8 cellular contexts compared by ENCODE assay signal in the genomic region with DNA sequence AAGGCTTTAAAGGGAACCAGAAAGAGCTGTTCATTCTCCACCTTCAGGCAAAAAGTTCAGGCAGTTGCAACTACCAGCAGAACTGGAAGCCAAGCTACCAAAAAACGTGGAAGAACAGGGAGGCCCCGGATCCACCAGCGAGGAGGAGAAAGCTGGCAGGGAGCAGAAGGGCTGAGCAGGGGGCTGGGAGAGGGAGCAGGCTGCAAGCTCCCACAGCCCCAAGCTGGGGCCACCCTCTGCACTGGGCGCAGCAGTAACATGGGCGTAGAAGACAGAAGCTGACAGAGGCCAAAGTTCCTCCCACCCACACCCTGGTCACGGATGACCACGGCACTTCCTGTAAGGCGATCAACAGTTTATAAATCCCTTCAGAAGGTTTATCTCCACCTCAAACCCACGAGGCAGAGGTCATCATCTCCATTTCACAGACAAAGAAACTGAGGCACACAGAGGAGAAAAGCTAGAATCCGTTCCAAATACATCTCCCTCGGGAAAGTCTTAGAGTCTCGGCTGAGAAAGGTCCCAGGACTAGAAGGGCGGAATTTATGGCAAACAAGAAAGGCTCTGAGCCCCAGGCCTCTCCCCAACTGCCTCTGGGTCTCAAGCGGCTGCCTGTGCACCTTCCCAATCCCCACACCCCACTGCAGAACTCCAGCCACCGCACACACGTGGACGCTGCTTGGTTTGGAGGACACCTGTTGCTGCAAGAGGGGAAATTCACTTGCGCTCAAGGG. TPM values are rescaled to one million over a fixed set of nuclear protein-coding genes. Genes with fewer than 3 reads are reported as not detected.
A peak's percentile ranks its signal among the peaks of the same experiment; 100 is the strongest.
DNase-seq lines count a peak whose midpoint lies in the region; ATAC-seq and TF ChIP-seq lines count a peak whose summit lies in the region.

No MANE protein-coding gene starts in this region.

- H3K36me3 ChIP-seq in BJ (ENCODE audit: control insufficient read depth, insufficient read depth, low read length): no peaks in the 10 kb centered on the region

- H3K4me3 Mint-ChIP-seq in brain (peak overlapping the region; percentile 85 to 98 (median 88)), mesothelial cell of epicardium (peak overlapping the region; percentile 86)

- peak overlapping the region; percentile 62 to 97 (median 83) for H3K27ac Mint-ChIP-seq in brain
- peak overlapping the region; percentile 85 for H3K27ac Mint-ChIP-seq in mesothelial cell of epicardium

- no peak for ATAC-seq in GM21529 (IDR thresholded peaks at IDR 0.05; ENCODE audit: unreplicated experiment)

- TF ChIP-seq CTCF in BJ (IDR thresholded peaks at IDR 0.05; ENCODE audit: insufficient read depth, low read depth, low read length): no peak
- TF ChIP-seq CTCF in brain (conservative IDR thresholded peaks at IDR 0.05): no peak
- TF ChIP-seq CTCF in mesothelial cell of epicardium (IDR thresholded peaks at IDR 0.05; ENCODE audit: unreplicated experiment): no peak
- TF ChIP-seq CTCF in GM10266 (IDR thresholded peaks at IDR 0.05; ENCODE audit: control insufficient read depth, insufficient read depth, low read depth, missing control alignments): no peak

- in situ Hi-C loops in KBM-7 (cut with MboI; ENCODE audit: low pct_unique_long_range_greater_than_20kb, low sequenced_read_pairs): no loop called here

- H3K4me1 Mint-ChIP-seq in brain: peaks cover 67% of the 10 kb centered on the region
- H3K4me1 Mint-ChIP-seq in mesothelial cell of epicardium: peaks cover 58% of the 10 kb centered on the region

- no peaks in the 10 kb centered on the region for H3K27me3 ChIP-seq in BJ (ENCODE audit: control insufficient read depth, insufficient read depth, low read length)

- H3K27me3 Mint-ChIP-seq in brain: peaks cover 18% of the 10 kb centered on the region
- H3K27me3 Mint-ChIP-seq in mesothelial cell of epicardium (ENCODE audit: low read depth): peaks cover 3% of the 10 kb centered on the region

- CTCF ChIA-PET in BJ (lab: Yijun Ruan, JAX): interaction anchor here (1.6 kb wide), 1 partner anchor 20 kb away, joined by 4 read pairs; no protein-coding TSS in a partner anchor

- peaks cover 0 to 3% (median 0%) of the 10 kb centered on the region in 5 experiments for H3K9me3 Mint-ChIP-seq in brain
- H3K9me3 Mint-ChIP-seq in mesothelial cell of epicardium: no peaks in the 10 kb centered on the region

- H3K36me3 Mint-ChIP-seq in brain: no peaks in the 10 kb centered on the region
- H3K36me3 Mint-ChIP-seq in mesothelial cell of epicardium: no peaks in the 10 kb centered on the region

- peak overlapping the region; percentile 39 for H3K4me3 ChIP-seq in BJ (ENCODE audit: low read depth, low read length)

- POLR2A ChIA-PET in BJ (lab: Charles Lee): interaction anchor here (0.6 kb wide), 1 partner anchor 21 kb away, joined by 3 read pairs; no protein-coding TSS in a partner anchor

- DNase-seq in BJ (ENCODE audit: low read depth) (no peak), KBM-7 (peak; percentile 48), mesothelial cell of epicardium (ENCODE audit: low spot score in 2 of 2, unreplicated experiment in 2 of 2) (no peak), GM19238 (ENCODE audit: insufficient read length, low spot score) (no peak), GM10266 (ENCODE audit: extremely low spot score) (no peak)
- no peak for DNase-seq in stimulated activated CD4-positive, alpha-beta T cell treated with anti-CD3 and anti-CD28 coated beads, Interleukin-12 subunit alpha, Interleukin-12 subunit beta, amount 100 ng/mL, for 4 hours

RNA-seq across cellular contexts. Expression of a gene that starts 1.8 kb away (rescaled TPM):
- 8.6 and 11.8 TPM in 2 replicates for polyA plus RNA-seq in BJ (2011; rRNA removed)
- 10.8 and 13.2 TPM in 2 replicates for polyA minus RNA-seq in BJ (2011; rRNA and poly(A)+ RNA removed)
- 41.4 TPM for polyA plus RNA-seq in brain (ENCODE audit: insufficient read depth, low read depth, low replicate concordance)
- 82.2 to 85.2 TPM (median 82.3 TPM) in 3 replicates for total RNA-seq in mesothelial cell of epicardium

RNA-seq across cellular contexts. Expression of a gene that starts 42.7 kb away (rescaled TPM):
- polyA plus RNA-seq in BJ (2011; rRNA removed) (1.7 and 2.5 TPM in 2 replicates), brain (ENCODE audit: insufficient read depth, low read depth, low replicate concordance) (3.1 TPM)
- polyA minus RNA-seq in BJ (2011; rRNA and poly(A)+ RNA removed): 1.7 TPM in 2 replicates
- 4.4 to 4.7 TPM (median 4.5 TPM) in 3 replicates for total RNA-seq in mesothelial cell of epicardium
